ENCODE assay signal across 2 cellular contexts in the genomic region with DNA sequence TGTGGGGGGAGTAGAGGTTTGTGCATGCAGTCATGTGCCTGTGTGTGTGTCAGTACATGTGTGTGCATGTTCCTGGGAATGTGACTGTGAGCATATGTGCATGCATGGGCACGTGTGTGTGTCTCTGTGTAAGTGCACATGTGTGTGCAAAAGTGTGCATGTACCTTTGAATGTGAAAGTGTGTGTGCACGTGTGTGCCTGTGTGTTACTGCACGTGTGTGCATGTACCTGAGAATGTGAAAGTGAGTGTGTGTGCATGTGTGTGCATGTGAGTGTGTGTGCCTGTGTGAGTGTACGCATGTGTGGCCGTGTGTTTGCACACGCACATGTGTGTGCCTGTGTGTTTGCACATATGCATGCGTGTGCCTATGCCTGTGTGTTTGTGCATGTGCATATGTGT.
TF ChIP-seq lines count a peak whose summit lies in the region.

No MANE protein-coding gene starts in this region.

TF ChIP-seq in IMR-90, 13 proteins besides CTCF, POLR2A, EP300 and RAD21:
- TF ChIP-seq CHD1 (IDR thresholded peaks at IDR 0.05; ENCODE audit: low read depth, low read length) (no peak), MXI1 (IDR thresholded peaks at IDR 0.05; ENCODE audit: borderline replicate concordance, low read depth, low read length) (no peak), FOS (IDR thresholded peaks at IDR 0.05; ENCODE audit: low read depth, low read length) (no peak), RCOR1 (IDR thresholded peaks at IDR 0.05; ENCODE audit: insufficient replicate concordance, low read length) (no peak), CEBPB (IDR thresholded peaks at IDR 0.05; ENCODE audit: low read depth, low read length) (no peak)
- TF ChIP-seq, protein P1, sequence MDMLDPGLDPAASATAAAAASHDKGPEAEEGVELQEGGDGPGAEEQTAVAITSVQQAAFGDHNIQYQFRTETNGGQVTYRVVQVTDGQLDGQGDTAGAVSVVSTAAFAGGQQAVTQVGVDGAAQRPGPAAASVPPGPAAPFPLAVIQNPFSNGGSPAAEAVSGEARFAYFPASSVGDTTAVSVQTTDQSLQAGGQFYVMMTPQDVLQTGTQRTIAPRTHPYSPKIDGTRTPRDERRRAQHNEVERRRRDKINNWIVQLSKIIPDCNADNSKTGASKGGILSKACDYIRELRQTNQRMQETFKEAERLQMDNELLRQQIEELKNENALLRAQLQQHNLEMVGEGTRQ (IDR thresholded peaks at IDR 0.05; ENCODE audit: low read depth, low read length), result no peak

TF ChIP-seq in H1, 55 proteins besides CTCF, POLR2A, EP300 and RAD21:
- TF ChIP-seq JUN (IDR thresholded peaks at IDR 0.05; ENCODE audit: low read depth, low read length) (no peak), POU5F1 (IDR thresholded peaks at IDR 0.05; ENCODE audit: low read depth, low read length) (no peak)
